In genomic region chrX:115330498-115331138, GRCh38 we compare ENCODE assay signal across 8 cellular contexts. TPM values are rescaled to one million over a fixed set of nuclear protein-coding genes. Genes with fewer than 3 reads are reported as not detected.
DNase-seq lines count a peak whose midpoint lies in the region; ATAC-seq, FAIRE-seq and TF ChIP-seq lines count a peak whose summit lies in the region.

No MANE protein-coding gene starts in this region.

- 17 to 22% methylated on average over 18 of the region's 18 CpGs for WGBS in heart right ventricle, 2 donors

- intact Hi-C loops in Caco-2 (cut with micrococcal nuclease; ENCODE audit: unreplicated experiment): loop anchor here (1.0 to 5.0 kb wide), 6 partner anchors 14 to 617 kb away; no protein-coding TSS in a partner anchor
- intact Hi-C loops in heart right ventricle (cut with DNase I): loop anchor here in 9 of 10 donors (1.0 to 10.0 kb wide), 11 partner anchors 124 to 612 kb away; partner anchors contain the start of gene PLS3 (in 5 of the 9)

- no peak overlapping the region for H3K27ac Mint-ChIP-seq in Caco-2 (ENCODE audit: unreplicated experiment)

- H3K4me3 ChIP-seq in Caco-2 (ENCODE audit: low read depth, low read length): 0 out of 2 replicates have a peak overlapping the region, but pooled peaks have one; percentile 15
- H3K4me3 ChIP-seq in WERI-Rb-1 (ENCODE audit: low read depth, low read length): peak overlapping the region; percentile 32
- H3K4me3 ChIP-seq in heart right ventricle: peak overlapping the region in 3 of 10 donors; percentile 27 to 31 (median 28)

- H3K36me3 ChIP-seq in Caco-2 (ENCODE audit: control insufficient read depth, insufficient read depth, low read length) (no peaks in the 10 kb centered on the region), WERI-Rb-1 (no peaks in the 10 kb centered on the region; the same call in 1 of the 2 replicates), heart right ventricle (no peaks in the 10 kb centered on the region)

- CTCF ChIA-PET in Caco-2 (lab: Charles Lee): interaction anchor here (0.6 to 1.0 kb wide), 3 partner anchors 48 to 991 kb away, joined by 3 to 6 read pairs (median 5); no protein-coding TSS in a partner anchor

- peak overlapping the region; percentile 53 for H3K4me3 Mint-ChIP-seq in Caco-2 (ENCODE audit: unreplicated experiment)

- H3K27me3 ChIP-seq in Caco-2 (replicated peaks; ENCODE audit: control insufficient read depth, insufficient read depth, low read length) (no peaks in the 10 kb centered on the region), WERI-Rb-1 (ENCODE audit: insufficient read depth, low read depth, severe bottlenecking) (peaks cover 23% of the 10 kb centered on the region), heart right ventricle (peaks cover 0 to 23% (median 0%) of the 10 kb centered on the region in 7 donors)

- peak overlapping the region; percentile 1; the same call in 1 of the 2 replicates for H3K27ac ChIP-seq in WERI-Rb-1
- H3K27ac ChIP-seq in heart right ventricle: no peak overlapping the region

- H3K4me1 ChIP-seq in Caco-2 (no peaks in the 10 kb centered on the region), heart right ventricle (peaks cover 0 to 5% (median 0%) of the 10 kb centered on the region in 9 donors)

- H3K36me3 Mint-ChIP-seq in Caco-2 (ENCODE audit: insufficient read depth, unreplicated experiment): no peaks in the 10 kb centered on the region

- POLR2A ChIA-PET in Caco-2 (lab: Charles Lee): no interaction called here

- no peaks in the 10 kb centered on the region for H3K9me3 Mint-ChIP-seq in Caco-2 (ENCODE audit: unreplicated experiment)

- no peaks in the 10 kb centered on the region for H3K27me3 Mint-ChIP-seq in Caco-2 (ENCODE audit: insufficient read depth, unreplicated experiment)

- DNase-seq in Caco-2: peak; percentile 43 to 50
- DNase-seq in GM18507 (ENCODE audit: extremely low spot score, insufficient read length, low read depth): peak; percentile 0
- DNase-seq in NCI-H128 (lab: John Stamatoyannopoulos, UW; ENCODE audit: unreplicated experiment): peak; percentile 1
- DNase-seq in WERI-Rb-1: peak; percentile 49
- DNase-seq in heart right ventricle: peak in 1 of 2 donors; percentile 28
- peak; percentile 41 for DNase-seq in putamen (ENCODE audit: low spot score)
- DNase-seq in activated gamma-delta T cell treated with Interleukin-2 at 50 U/mL for 16 hours: no peak

- peaks cover 6% of the 10 kb centered on the region for H3K4me1 Mint-ChIP-seq in Caco-2 (ENCODE audit: low read depth, unreplicated experiment)

- TF ChIP-seq CTCF in Caco-2 (IDR thresholded peaks at IDR 0.05; ENCODE audit: insufficient read depth in 1 of 2, low read depth in 1 of 2, low read length in 1 of 2, severe bottlenecking in 1 of 2, unreplicated experiment in 1 of 2): peak; percentile 65 to 68
- peak; percentile 72 for TF ChIP-seq CTCF in WERI-Rb-1 (IDR thresholded peaks at IDR 0.05; ENCODE audit: low read depth, low read length)
- peak; percentile 53 to 89 (median 75) for TF ChIP-seq CTCF in heart right ventricle (IDR thresholded peaks at IDR 0.05)

- BruUV-seq in Caco-2 (replicated peaks; lab: Mats Ljungman, UMichigan): no TSS peak

- ATAC-seq in heart right ventricle: peak in 6 of 8 donors; percentile 33 to 69 (median 53)
- no peak for ATAC-seq in GM19023 (IDR thresholded peaks at IDR 0.05; ENCODE audit: unreplicated experiment)

- H3K9me3 ChIP-seq in Caco-2 (no peaks in the 10 kb centered on the region), WERI-Rb-1 (ENCODE audit: severe bottlenecking) (no peaks in the 10 kb centered on the region), heart right ventricle (no peaks in the 10 kb centered on the region)

- peak; percentile 74 for FAIRE-seq in GM18507 (lab: Jason Lieb, UNC)

RNA-seq across cellular contexts. Expression of gene LUZP4, which starts 41.1 kb away (rescaled TPM):
- total RNA-seq in Caco-2 (2022): not detected in 2 replicates
- not detected for total RNA-seq in heart right ventricle
- not detected for polyA plus RNA-seq in heart right ventricle
